ENCODE assay signal across 2 cellular contexts in genomic region chr14:64729386-64730060, GRCh38.
TF ChIP-seq lines count a peak whose summit lies in the region.

No MANE protein-coding gene starts in this region.

TF ChIP-seq in IMR-90, 13 proteins besides CTCF, POLR2A, EP300 and RAD21:
- TF ChIP-seq CEBPB (IDR thresholded peaks at IDR 0.05; ENCODE audit: low read depth, low read length): peak; percentile 28; the same call in 1 of the 2 replicates
- TF ChIP-seq RFX5 (IDR thresholded peaks at IDR 0.05; ENCODE audit: low read depth, low read length): no peak
- no peak for TF ChIP-seq SMC3 (IDR thresholded peaks at IDR 0.05; ENCODE audit: low read depth, low read length)
- TF ChIP-seq BHLHE40 (IDR thresholded peaks at IDR 0.05; ENCODE audit: low read depth, low read length): no peak
- no peak for TF ChIP-seq FOS (IDR thresholded peaks at IDR 0.05; ENCODE audit: low read depth, low read length)

TF ChIP-seq in K562, 482 proteins besides CTCF, POLR2A, EP300 and RAD21:
- TF ChIP-seq NFYB (IDR thresholded peaks at IDR 0.05; ENCODE audit: extremely low read depth, insufficient read length) (no peak), CEBPB (tag; IDR thresholded peaks at IDR 0.05) (0 out of 2 replicates have a peak, but pooled peaks have one; percentile 8)
TF ChIP-seq in K562: peak in this region for 1.
